ENCODE assay signal across 13 cellular contexts in genomic region chr17:68518063-68518815, GRCh38.
"Had no signal": no experiment of that assay in that cellular context is flagged by ENCODE, and none has a peak within 500 bp of the region (broad histone marks: within the 10 kb centered on the region; RNA-seq: fewer than 3 reads in every experiment).

No MANE protein-coding gene starts in this region.

- H3K36me3 ChIP-seq: prostate gland had no signal

- H3K27ac Mint-ChIP-seq: stimulated activated naive CD8-positive, alpha-beta T cell treated with anti-CD3 and anti-CD28 coated beads, Interleukin-15, amount 100 ng/mL, for 72 hours had no signal

- DNase-seq: activated CD4-positive, alpha-beta T cell treated with anti-CD3 and anti-CD28 coated beads, Interleukin-2, amount 50 U/mL, for 48 hours; activated gamma-delta T cell treated with Interleukin-2 at 50 U/mL for 16 hours; activated naive CD8-positive, alpha-beta T cell treated with anti-CD3 and anti-CD28 coated beads, Interleukin-2, amount 10 ng/mL, durations not matched to agents 7 days and 5 days; activated T-cell treated with anti-CD3 and anti-CD28 coated beads, Interleukin-2, amount 50 U/mL, for 48 hours; anterior cingulate cortex; lower lobe of right lung; naive thymus-derived CD8-positive, alpha-beta T cell; stimulated activated CD4-positive, alpha-beta T cell treated with anti-CD3 and anti-CD28 coated beads, Interleukin-4, amount 100 ng/mL, for 1 hour; stimulated activated CD8-positive, alpha-beta memory T cell treated with anti-CD3 and anti-CD28 coated beads, Interleukin-4, amount 100 ng/mL, for 48 hours; stimulated activated naive CD8-positive, alpha-beta T cell treated with anti-CD3 and anti-CD28 coated beads, Interleukin-15, amount 100 ng/mL, for 72 hours had no signal

- H3K27ac ChIP-seq: lower lobe of right lung, prostate gland, thoracic aorta had no signal

- H3K4me1 ChIP-seq: prostate gland had no signal

- H3K4me3 ChIP-seq: lower lobe of right lung, prostate gland, thoracic aorta had no signal

- ATAC-seq: activated CD4-positive, CD25-positive, alpha-beta regulatory T cell treated with anti-CD3 and anti-CD28 coated beads, Interleukin-2, amount 50 U/mL, for 24 hours; lower lobe of right lung; stimulated activated naive CD8-positive, alpha-beta T cell treated with anti-CD3 and anti-CD28 coated beads, Interleukin-15, amount 100 ng/mL, for 72 hours had no signal

- H3K9me3 ChIP-seq: lower lobe of right lung, prostate gland, thoracic aorta had no signal

- H3K9me3 Mint-ChIP-seq: activated naive CD8-positive, alpha-beta T cell treated with anti-CD3 and anti-CD28 coated beads, Interleukin-2, amount 10 ng/mL, durations not matched to agents 7 days and 5 days; naive thymus-derived CD8-positive, alpha-beta T cell had no signal

- H3K27me3 Mint-ChIP-seq: activated naive CD8-positive, alpha-beta T cell treated with anti-CD3 and anti-CD28 coated beads, Interleukin-2, amount 10 ng/mL, durations not matched to agents 7 days and 5 days; naive thymus-derived CD8-positive, alpha-beta T cell; stimulated activated naive CD8-positive, alpha-beta T cell treated with anti-CD3 and anti-CD28 coated beads, Interleukin-15, amount 100 ng/mL, for 72 hours had no signal

- H3K4me3 Mint-ChIP-seq: activated naive CD8-positive, alpha-beta T cell treated with anti-CD3 and anti-CD28 coated beads, Interleukin-2, amount 10 ng/mL, durations not matched to agents 7 days and 5 days; naive thymus-derived CD8-positive, alpha-beta T cell; stimulated activated naive CD8-positive, alpha-beta T cell treated with anti-CD3 and anti-CD28 coated beads, Interleukin-15, amount 100 ng/mL, for 72 hours had no signal
